Comparison of ENCODE assay signal across 3 cellular contexts in genomic region chr4:172733645-172734044, GRCh38.
DNase-seq lines count a peak whose midpoint lies in the region; ATAC-seq, FAIRE-seq and TF ChIP-seq lines count a peak whose summit lies in the region.
"Not testable (repeated sequence)": the region's sequence is repeated elsewhere in the genome, so short reads cannot be mapped to it uniquely, and the experiment has no call there.

No MANE protein-coding gene starts in this region.

- not testable (repeated sequence) for H3K4me3 ChIP-seq in HEK293 (ENCODE audit: low read depth, low read length); K562
- peak overlapping the region; percentile 58 for H3K4me3 ChIP-seq in endodermal cell (ENCODE audit: low read length)

- TF ChIP-seq CTCF in HEK293 (tag by site-specific recombination; IDR thresholded peaks at IDR 0.05); K562 (IDR thresholded peaks at IDR 0.05 in 2 of 3, conservative IDR thresholded peaks at IDR 0.05 in 1 of 3; ENCODE audit: insufficient read depth in 2 of 3, low read depth in 1 of 3, low read length in 3 of 3); endodermal cell (conservative IDR thresholded peaks at IDR 0.05): not testable (repeated sequence)

- CTCF ChIA-PET in HEK293 (lab: Yijun Ruan, JAX); K562 (lab: Yijun Ruan, JAX; ENCODE audit: low intra/inter-chr PET ratio): not testable (repeated sequence)

- WGBS in K562 (ENCODE audit: insufficient coverage, low coverage, missing lambda C conversion rate), result 20% methylated on average over 2 of the region's 3 CpGs
- 92 to 100% methylated on average over 1 to 3 of the region's 3 CpGs for WGBS in endodermal cell (ENCODE audit: insufficient coverage in 1 of 2, insufficient read length in 1 of 2), 2 experiments

- in situ Hi-C loops in K562 (cut with MboI), result not testable (repeated sequence)

- ATAC-seq in K562, result not testable (repeated sequence)

- not testable (repeated sequence) for H4K20me1 ChIP-seq in K562 (replicated peaks; ENCODE audit: control insufficient read depth, insufficient read depth, low read length)

- H3K4me3 Mint-ChIP-seq in endodermal cell, result not testable (repeated sequence)

- H3K4me2 ChIP-seq in K562 (ENCODE audit: insufficient read depth, low read length), result not testable (repeated sequence)

- not testable (repeated sequence) for H3K4me1 ChIP-seq in HEK293 (ENCODE audit: control insufficient read depth, insufficient read depth, low read length); K562 (replicated peaks in 1 of 2; ENCODE audit: control insufficient read depth in 2 of 2, insufficient read depth in 2 of 2, low read length in 2 of 2); endodermal cell (ENCODE audit: control insufficient read depth, insufficient read depth, low read length)

- H3K4me1 Mint-ChIP-seq in endodermal cell, result not testable (repeated sequence)

- TF ChIP-seq EP300 in K562 (IDR thresholded peaks at IDR 0.05; ENCODE audit: low read length), result not testable (repeated sequence)

- not testable (repeated sequence) for FAIRE-seq in K562 (lab: Jason Lieb, UNC)

- not testable (repeated sequence) for H3K9me1 ChIP-seq in K562 (ENCODE audit: control insufficient read depth, insufficient read depth, low read length)

- H3K9me3 Mint-ChIP-seq in endodermal cell, result peaks cover 79% of the 10 kb centered on the region

- TF ChIP-seq POLR2A in K562 (conservative IDR thresholded peaks at IDR 0.05), result not testable (repeated sequence)

- peaks cover 22% of the 10 kb centered on the region for H3K36me3 Mint-ChIP-seq in endodermal cell (ENCODE audit: low read depth)

- intact Hi-C loops in K562 (cut with micrococcal nuclease), result not testable (repeated sequence)

- not testable (repeated sequence) for H2AFZ ChIP-seq in K562 (ENCODE audit: low read depth, low read length)

- H3K79me2 ChIP-seq in K562 (ENCODE audit: control insufficient read depth, insufficient read depth, low read length), result not testable (repeated sequence)

- not testable (repeated sequence) for BruUV-seq in K562 (replicated peaks; lab: Mats Ljungman, UMichigan)

- TF ChIP-seq RAD21 in K562 (CRISPR knock-in tag; conservative IDR thresholded peaks at IDR 0.05 in 1 of 2, IDR thresholded peaks at IDR 0.05 in 1 of 2), result not testable (repeated sequence)

- not testable (repeated sequence) for H3K27ac ChIP-seq in HEK293 (ENCODE audit: extremely low read depth, low read depth, low read length); K562 (ENCODE audit: extremely low read depth, low read depth, low read length); endodermal cell (ENCODE audit: low read depth, low read length)

- not testable (repeated sequence) for DNase-seq in K562 (ENCODE audit: extremely low read depth in 1 of 4, low spot score in 3 of 4); endodermal cell

- peaks cover 18% of the 10 kb centered on the region for H3K27me3 Mint-ChIP-seq in endodermal cell (ENCODE audit: insufficient read depth)

- H3K27ac Mint-ChIP-seq in endodermal cell, result not testable (repeated sequence)

- not testable (repeated sequence) for H3K9me3 ChIP-seq in HEK293 (ENCODE audit: control insufficient read depth, insufficient read depth, low read depth, low read length); K562 (replicated peaks; ENCODE audit: control insufficient read depth, insufficient read depth, low read depth, low read length)
- peaks cover 67% of the 10 kb centered on the region for H3K9me3 ChIP-seq in endodermal cell (ENCODE audit: control insufficient read depth, low read length)

- H3K9ac ChIP-seq in K562 (ENCODE audit: insufficient read depth in 1 of 2, low read depth in 2 of 2, low read length in 2 of 2); endodermal cell (ENCODE audit: extremely low read depth, low read length, poor library complexity, severe bottlenecking): not testable (repeated sequence)

- POLR2A ChIA-PET in HEK293 (lab: Yijun Ruan, JAX); K562 (lab: Yijun Ruan, JAX): not testable (repeated sequence)

- H3K27me3 ChIP-seq in K562 (ENCODE audit: control insufficient read depth in 2 of 2, insufficient read depth in 2 of 2, low read length in 2 of 2); endodermal cell (ENCODE audit: control insufficient read depth, insufficient read depth, low read length, poor library complexity, severe bottlenecking): not testable (repeated sequence)

- not testable (repeated sequence) for H3K36me3 ChIP-seq in HEK293 (ENCODE audit: control insufficient read depth in 2 of 2, insufficient read depth in 1 of 2, low read length in 2 of 2); K562 (ENCODE audit: control insufficient read depth, insufficient read depth, low read length); endodermal cell (ENCODE audit: control insufficient read depth, insufficient read depth, low read length)

TF ChIP-seq in HEK293, 187 proteins besides CTCF, POLR2A, EP300 and RAD21:
- peak; percentile 62; the same call in 1 of the 2 replicates for TF ChIP-seq ZNF707 (tag by site-specific recombination; IDR thresholded peaks at IDR 0.05)

TF ChIP-seq in K562, 482 proteins besides CTCF, POLR2A, EP300 and RAD21:
- peak; percentile 73 for TF ChIP-seq ZNF707 (CRISPR knock-in tag; conservative IDR thresholded peaks at IDR 0.05)
